In the genomic region with DNA sequence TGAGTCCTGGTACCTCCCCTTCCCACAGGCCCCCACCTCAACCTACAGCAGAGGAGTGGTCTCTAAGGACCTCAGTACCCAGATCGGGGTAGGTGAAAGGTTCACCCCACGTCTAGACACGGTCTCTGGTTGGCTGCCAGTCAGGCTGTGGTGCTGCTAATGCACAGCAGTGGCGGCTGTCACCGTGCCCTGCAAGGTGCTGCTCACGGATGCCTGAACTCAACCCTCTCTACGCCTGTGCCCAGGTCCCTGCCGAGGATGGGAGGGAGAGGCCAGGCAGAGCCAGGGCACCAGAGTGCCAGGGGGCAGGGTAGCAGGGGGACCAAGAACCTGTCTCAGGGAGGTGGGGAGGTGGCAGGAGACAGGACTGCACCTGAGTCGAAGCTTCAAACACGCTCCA, we compare ENCODE assay signal across 2 cellular contexts.
TF ChIP-seq lines count a peak whose summit lies in the region.

No MANE protein-coding gene starts in this region.

TF ChIP-seq in K562, 482 proteins besides CTCF, POLR2A, EP300 and RAD21:
- TF ChIP-seq IRF2 (CRISPR knock-in tag; IDR thresholded peaks at IDR 0.05) (0 out of 2 replicates have a peak, but pooled peaks have one; percentile 25), TAF15 (IDR thresholded peaks at IDR 0.05; ENCODE audit: low read depth, low read length) (no peak)

TF ChIP-seq in liver, 16 proteins besides CTCF, POLR2A, EP300 and RAD21:
- TF ChIP-seq, protein P1, sequence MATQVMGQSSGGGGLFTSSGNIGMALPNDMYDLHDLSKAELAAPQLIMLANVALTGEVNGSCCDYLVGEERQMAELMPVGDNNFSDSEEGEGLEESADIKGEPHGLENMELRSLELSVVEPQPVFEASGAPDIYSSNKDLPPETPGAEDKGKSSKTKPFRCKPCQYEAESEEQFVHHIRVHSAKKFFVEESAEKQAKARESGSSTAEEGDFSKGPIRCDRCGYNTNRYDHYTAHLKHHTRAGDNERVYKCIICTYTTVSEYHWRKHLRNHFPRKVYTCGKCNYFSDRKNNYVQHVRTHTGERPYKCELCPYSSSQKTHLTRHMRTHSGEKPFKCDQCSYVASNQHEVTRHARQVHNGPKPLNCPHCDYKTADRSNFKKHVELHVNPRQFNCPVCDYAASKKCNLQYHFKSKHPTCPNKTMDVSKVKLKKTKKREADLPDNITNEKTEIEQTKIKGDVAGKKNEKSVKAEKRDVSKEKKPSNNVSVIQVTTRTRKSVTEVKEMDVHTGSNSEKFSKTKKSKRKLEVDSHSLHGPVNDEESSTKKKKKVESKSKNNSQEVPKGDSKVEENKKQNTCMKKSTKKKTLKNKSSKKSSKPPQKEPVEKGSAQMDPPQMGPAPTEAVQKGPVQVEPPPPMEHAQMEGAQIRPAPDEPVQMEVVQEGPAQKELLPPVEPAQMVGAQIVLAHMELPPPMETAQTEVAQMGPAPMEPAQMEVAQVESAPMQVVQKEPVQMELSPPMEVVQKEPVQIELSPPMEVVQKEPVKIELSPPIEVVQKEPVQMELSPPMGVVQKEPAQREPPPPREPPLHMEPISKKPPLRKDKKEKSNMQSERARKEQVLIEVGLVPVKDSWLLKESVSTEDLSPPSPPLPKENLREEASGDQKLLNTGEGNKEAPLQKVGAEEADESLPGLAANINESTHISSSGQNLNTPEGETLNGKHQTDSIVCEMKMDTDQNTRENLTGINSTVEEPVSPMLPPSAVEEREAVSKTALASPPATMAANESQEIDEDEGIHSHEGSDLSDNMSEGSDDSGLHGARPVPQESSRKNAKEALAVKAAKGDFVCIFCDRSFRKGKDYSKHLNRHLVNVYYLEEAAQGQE (IDR thresholded peaks at IDR 0.05): no peak
- TF ChIP-seq HNF4G (IDR thresholded peaks at IDR 0.05) (no peak), HNF4A (conservative IDR thresholded peaks at IDR 0.05) (no peak), RXRA (IDR thresholded peaks at IDR 0.05) (no peak), GABPA (IDR thresholded peaks at IDR 0.05 in 1 of 2, conservative IDR thresholded peaks at IDR 0.05 in 1 of 2) (no peak), SP1 (IDR thresholded peaks at IDR 0.05) (no peak), NR2F2 (IDR thresholded peaks at IDR 0.05) (no peak), EGR1 (IDR thresholded peaks at IDR 0.05; ENCODE audit: low read depth in 2 of 2) (no peak), YY1 (IDR thresholded peaks at IDR 0.05) (no peak), FOXA2 (IDR thresholded peaks at IDR 0.05) (no peak), FOXA1 (IDR thresholded peaks at IDR 0.05) (no peak)
- TF ChIP-seq, protein P2, sequence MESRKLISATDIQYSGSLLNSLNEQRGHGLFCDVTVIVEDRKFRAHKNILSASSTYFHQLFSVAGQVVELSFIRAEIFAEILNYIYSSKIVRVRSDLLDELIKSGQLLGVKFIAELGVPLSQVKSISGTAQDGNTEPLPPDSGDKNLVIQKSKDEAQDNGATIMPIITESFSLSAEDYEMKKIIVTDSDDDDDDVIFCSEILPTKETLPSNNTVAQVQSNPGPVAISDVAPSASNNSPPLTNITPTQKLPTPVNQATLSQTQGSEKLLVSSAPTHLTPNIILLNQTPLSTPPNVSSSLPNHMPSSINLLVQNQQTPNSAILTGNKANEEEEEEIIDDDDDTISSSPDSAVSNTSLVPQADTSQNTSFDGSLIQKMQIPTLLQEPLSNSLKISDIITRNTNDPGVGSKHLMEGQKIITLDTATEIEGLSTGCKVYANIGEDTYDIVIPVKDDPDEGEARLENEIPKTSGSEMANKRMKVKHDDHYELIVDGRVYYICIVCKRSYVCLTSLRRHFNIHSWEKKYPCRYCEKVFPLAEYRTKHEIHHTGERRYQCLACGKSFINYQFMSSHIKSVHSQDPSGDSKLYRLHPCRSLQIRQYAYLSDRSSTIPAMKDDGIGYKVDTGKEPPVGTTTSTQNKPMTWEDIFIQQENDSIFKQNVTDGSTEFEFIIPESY (IDR thresholded peaks at IDR 0.05): no peak
- TF ChIP-seq, protein P3, sequence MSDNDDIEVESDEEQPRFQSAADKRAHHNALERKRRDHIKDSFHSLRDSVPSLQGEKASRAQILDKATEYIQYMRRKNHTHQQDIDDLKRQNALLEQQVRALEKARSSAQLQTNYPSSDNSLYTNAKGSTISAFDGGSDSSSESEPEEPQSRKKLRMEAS (IDR thresholded peaks at IDR 0.05): no peak
TF ChIP-seq in liver: peak in this region for 0.
